In genomic region chr13:78393286-78393685, GRCh38 we compare ENCODE assay signal across 19 cellular contexts.
DNase-seq lines count a peak whose midpoint lies in the region; ATAC-seq and TF ChIP-seq lines count a peak whose summit lies in the region.
"Had no signal": no experiment of that assay in that cellular context is flagged by ENCODE, and none has a peak within 500 bp of the region (broad histone marks: within the 10 kb centered on the region; RNA-seq: fewer than 3 reads in every experiment).

No MANE protein-coding gene starts in this region.

- CTCF ChIA-PET in WTC11 (lab: Charles Lee), result no interaction called here

- peak overlapping the region; percentile 83; the same call in 1 of the 2 replicates for H3K27ac Mint-ChIP-seq in WTC11
- H3K27ac Mint-ChIP-seq: CD4-positive, CD25-positive, alpha-beta regulatory T cell had no signal

- in situ Hi-C loops in HAP-1 (cut with MboI; ENCODE audit: low sequenced_read_pairs), result no loop called here
- in situ Hi-C loops in GM13977 (cut with MboI; ENCODE audit: low pct_unique_long_range_greater_than_20kb, low sequenced_read_pairs, unreplicated experiment), result no loop called here

- no peak overlapping the region for H3K4me3 Mint-ChIP-seq in WTC11
- H3K4me3 Mint-ChIP-seq: CD4-positive, CD25-positive, alpha-beta regulatory T cell had no signal

- H3K4me1 ChIP-seq in BLaER1 treated with 17β-estradiol and CSF1 and Interleukin-3, amounts not matched to agents 10 nM and 100 nM, result peaks cover 8 to 27% (median 18%) of the 10 kb centered on the region in 10 experiments
- H3K4me1 ChIP-seq in HAP-1, result peaks cover 10% of the 10 kb centered on the region
- H3K4me1 ChIP-seq in MM.1S (ENCODE audit: low read length), result peaks cover 5% of the 10 kb centered on the region; the same call in 1 of the 2 replicates

- H3K9me3 Mint-ChIP-seq in WTC11, result peaks cover 7% of the 10 kb centered on the region

- DNase-seq in HAP-1 (ENCODE audit: low spot score in 2 of 2), result peak; percentile 9 to 72
- DNase-seq in Kasumi-1 (lab: John Stamatoyannopoulos, UW), result peak; percentile 27 to 43
- DNase-seq in WTC11 (ENCODE audit: low spot score), result no peak
- DNase-seq in MM.1S, result no peak
- DNase-seq in GM13977 (ENCODE audit: low spot score), result no peak
- DNase-seq: CD4-positive, CD25-positive, alpha-beta regulatory T cell; EL; GF-D8; NCI-H1105; NCI-H146; NCI-H2029; NCI-H345; NCI-H82; T-helper 1 cell had no signal

- H3K9ac ChIP-seq in BLaER1 treated with 17β-estradiol and CSF1 and Interleukin-3, amounts not matched to agents 10 nM and 100 nM, result peak overlapping the region in 2 of 11 experiments; percentile 1 to 24; a peak in 1 of 22 replicates
- no peak overlapping the region for H3K9ac ChIP-seq in MM.1S (ENCODE audit: low read length)

- H3K4me3 ChIP-seq in BLaER1 treated with 17β-estradiol and CSF1 and Interleukin-3, amounts not matched to agents 10 nM and 100 nM, result no peak overlapping the region
- H3K4me3 ChIP-seq in HAP-1 (no peak overlapping the region), MM.1S (ENCODE audit: low read length) (no peak overlapping the region)

- peaks cover 10% of the 10 kb centered on the region for H3K4me1 Mint-ChIP-seq in WTC11
- H3K4me1 Mint-ChIP-seq: CD4-positive, CD25-positive, alpha-beta regulatory T cell had no signal

- no peaks in the 10 kb centered on the region; the same call in 1 of the 2 replicates for H3K27me3 Mint-ChIP-seq in WTC11 (ENCODE audit: low read depth)

- H3K9me2 ChIP-seq in MM.1S (replicated peaks; ENCODE audit: insufficient read depth, low read length), result no peaks in the 10 kb centered on the region

- H3K4me2 ChIP-seq in BLaER1 treated with 17β-estradiol and CSF1 and Interleukin-3, amounts not matched to agents 10 nM and 100 nM, result peak overlapping the region; percentile 22 to 79 (median 51); a peak in 21 of 22 replicates
- no peak overlapping the region for H3K4me2 ChIP-seq in MM.1S (ENCODE audit: low read depth, low read length)

- no peaks in the 10 kb centered on the region for H3K79me2 ChIP-seq in MM.1S (ENCODE audit: low read length)

- H2AFZ ChIP-seq in MM.1S (ENCODE audit: low read length), result no peak overlapping the region

- no peak for ATAC-seq in WTC11
- ATAC-seq in HG03108 (IDR thresholded peaks at IDR 0.05; ENCODE audit: unreplicated experiment), result no peak
- ATAC-seq in HG02840 (IDR thresholded peaks at IDR 0.05; ENCODE audit: low FRiP score, unreplicated experiment), result no peak
- ATAC-seq: Panc1, SK-N-SH treated with all-trans-retinoic acid at 6 μM for 48 hours had no signal

- H3F3A ChIP-seq in MM.1S (ENCODE audit: insufficient read depth, low read length), result no peaks in the 10 kb centered on the region

- POLR2A ChIA-PET in WTC11 (lab: Charles Lee), result no interaction called here

- peaks cover 0 to 13% (median 3%) of the 10 kb centered on the region in 11 experiments; a peak in 3 of 22 replicates for H3K9me3 ChIP-seq in BLaER1 treated with 17β-estradiol and CSF1 and Interleukin-3, amounts not matched to agents 10 nM and 100 nM (replicated peaks in 1 of 11)
- H3K9me3 ChIP-seq in HAP-1 (no peaks in the 10 kb centered on the region), MM.1S (replicated peaks; ENCODE audit: insufficient read depth, low read length) (no peaks in the 10 kb centered on the region)

- no peak for TF ChIP-seq CTCF in WTC11 (IDR thresholded peaks at IDR 0.05)
- no peak for TF ChIP-seq CTCF in MM.1S (IDR thresholded peaks at IDR 0.05; ENCODE audit: low read length)
- no peak for TF ChIP-seq CTCF in GM13977 (IDR thresholded peaks at IDR 0.05; ENCODE audit: extremely low read depth, insufficient read depth, missing control alignments)

- H3K36me3 ChIP-seq in BLaER1 treated with 17β-estradiol and CSF1 and Interleukin-3, amounts not matched to agents 10 nM and 100 nM, result no peaks in the 10 kb centered on the region
- H3K36me3 ChIP-seq in HAP-1 (replicated peaks), result no peaks in the 10 kb centered on the region
- no peaks in the 10 kb centered on the region for H3K36me3 ChIP-seq in MM.1S (replicated peaks; ENCODE audit: insufficient read depth, low read length)

- H3K27me3 ChIP-seq in BLaER1 treated with 17β-estradiol and CSF1 and Interleukin-3, amounts not matched to agents 10 nM and 100 nM, result no peaks in the 10 kb centered on the region
- H3K27me3 ChIP-seq in HAP-1 (ENCODE audit: low read depth) (no peaks in the 10 kb centered on the region), MM.1S (replicated peaks; ENCODE audit: insufficient read depth, low read length) (no peaks in the 10 kb centered on the region)

- peak overlapping the region in 7 of 11 experiments; percentile 32 to 70 (median 56); a peak in 13 of 22 replicates for H3K27ac ChIP-seq in BLaER1 treated with 17β-estradiol and CSF1 and Interleukin-3, amounts not matched to agents 10 nM and 100 nM
- H3K27ac ChIP-seq in MM.1S (ENCODE audit: low read length), result no peak overlapping the region

- H3K36me3 Mint-ChIP-seq in WTC11, result no peaks in the 10 kb centered on the region
- H3K36me3 Mint-ChIP-seq: CD4-positive, CD25-positive, alpha-beta regulatory T cell had no signal

- H4K20me1 ChIP-seq in BLaER1 treated with 17β-estradiol and CSF1 and Interleukin-3, amounts not matched to agents 10 nM and 100 nM, result no peaks in the 10 kb centered on the region
- H4K20me1 ChIP-seq in MM.1S (ENCODE audit: insufficient read depth, low read length), result no peaks in the 10 kb centered on the region

TF ChIP-seq in WTC11, 78 proteins besides CTCF, POLR2A, EP300 and RAD21 (continues in another document):
- TF ChIP-seq IRF2 (CRISPR knock-in tag; IDR thresholded peaks at IDR 0.05; ENCODE audit: borderline replicate concordance, low read depth) (no peak), TEAD4 (CRISPR knock-in tag; IDR thresholded peaks at IDR 0.05) (no peak), MAX (CRISPR knock-in tag; IDR thresholded peaks at IDR 0.05) (no peak), IRF1 (CRISPR knock-in tag; IDR thresholded peaks at IDR 0.05) (no peak), ZNF219 (CRISPR knock-in tag; IDR thresholded peaks at IDR 0.05; ENCODE audit: borderline replicate concordance) (no peak), ATF6 (CRISPR knock-in tag; IDR thresholded peaks at IDR 0.05) (no peak), ZNF138 (CRISPR knock-in tag; conservative IDR thresholded peaks at IDR 0.05) (no peak), ZNF416 (CRISPR knock-in tag; IDR thresholded peaks at IDR 0.05) (no peak), FOXJ3 (CRISPR knock-in tag; IDR thresholded peaks at IDR 0.05; ENCODE audit: borderline replicate concordance) (no peak), ATF2 (CRISPR knock-in tag; IDR thresholded peaks at IDR 0.05; ENCODE audit: borderline replicate concordance, low read depth) (no peak)

Comparison
In these comparisons a context has a peak if more than half of its experiments do, and no peak if none do; other contexts are left out.
1. DNase-seq: peak in HAP-1 (2 of 2) and Kasumi-1 (2 of 2); none in WTC11 (single experiment), MM.1S (single experiment) and GM13977 (single experiment).